In genomic region chr11:77819411-77819920, GRCh38 we compare ENCODE assay signal across 8 cellular contexts. TPM values are rescaled to one million over a fixed set of nuclear protein-coding genes. Genes with fewer than 3 reads are reported as not detected.
DNase-seq lines count a peak whose midpoint lies in the region; ATAC-seq and TF ChIP-seq lines count a peak whose summit lies in the region.

No MANE protein-coding gene starts in this region.

- peaks cover 68% of the 10 kb centered on the region for H3K79me2 ChIP-seq in DOHH2 (ENCODE audit: control insufficient read depth, low read length)
- peaks cover 48% of the 10 kb centered on the region for H3K79me2 ChIP-seq in GM23338 (replicated peaks; ENCODE audit: insufficient read depth)

- peaks cover 13% of the 10 kb centered on the region for H3K27me3 Mint-ChIP-seq in GM23338 (ENCODE audit: insufficient read depth, low read depth, poor library complexity)
- no peaks in the 10 kb centered on the region for H3K27me3 Mint-ChIP-seq in naive thymus-derived CD8-positive, alpha-beta T cell
- H3K27me3 Mint-ChIP-seq in stimulated activated memory B cell treated with anti-CD40 and anti-IgM and Interleukin-4, amounts not matched to agents 10 μg/mL and 1 μg/mL and 100 μg/mL, for 72 hours: no peaks in the 10 kb centered on the region

- peaks cover 5% of the 10 kb centered on the region; the same call in 1 of the 3 replicates for H3K9me3 Mint-ChIP-seq in GM23338
- H3K9me3 Mint-ChIP-seq in naive thymus-derived CD8-positive, alpha-beta T cell: peaks cover 0 to 8% (median 0%) of the 10 kb centered on the region in 9 donors
- peaks cover 3% of the 10 kb centered on the region for H3K9me3 Mint-ChIP-seq in stimulated activated memory B cell treated with anti-CD40 and anti-IgM and Interleukin-4, amounts not matched to agents 10 μg/mL and 1 μg/mL and 100 μg/mL, for 72 hours

- ATAC-seq in GM23338: peak; percentile 45
- ATAC-seq in naive thymus-derived CD8-positive, alpha-beta T cell: peak; percentile 67 to 73
- ATAC-seq in stimulated activated memory B cell treated with anti-CD40 and anti-IgM and Interleukin-4, amounts not matched to agents 10 μg/mL and 1 μg/mL and 100 μg/mL, for 72 hours: peak; percentile 78

- TF ChIP-seq CTCF in DOHH2 (IDR thresholded peaks at IDR 0.05; ENCODE audit: low read depth, low read length, poor library complexity, severe bottlenecking) (no peak), GM23338 (conservative IDR thresholded peaks at IDR 0.05; ENCODE audit: low read depth in 2 of 2) (no peak; a peak in 1 of 4 replicates), fibroblast of mammary gland (conservative IDR thresholded peaks at IDR 0.05; ENCODE audit: control insufficient read depth, insufficient read depth, low read depth, low read length) (no peak)

- H3K4me1 Mint-ChIP-seq in GM23338: peaks cover 14% of the 10 kb centered on the region
- H3K4me1 Mint-ChIP-seq in naive thymus-derived CD8-positive, alpha-beta T cell: peaks cover 24 to 58% (median 50%) of the 10 kb centered on the region in 4 donors
- H3K4me1 Mint-ChIP-seq in stimulated activated memory B cell treated with anti-CD40 and anti-IgM and Interleukin-4, amounts not matched to agents 10 μg/mL and 1 μg/mL and 100 μg/mL, for 72 hours: peaks cover 41% of the 10 kb centered on the region

- H4K20me1 ChIP-seq in DOHH2 (ENCODE audit: control insufficient read depth, insufficient read depth, low read depth, low read length) (peaks cover 12% of the 10 kb centered on the region; the same call in 1 of the 2 replicates), GM23338 (replicated peaks; ENCODE audit: insufficient read depth) (peaks cover 41% of the 10 kb centered on the region)

- peak overlapping the region; percentile 100 for H3K4me3 ChIP-seq in DOHH2 (ENCODE audit: low read length)
- peak overlapping the region; percentile 87 for H3K4me3 ChIP-seq in GM23338
- H3K4me3 ChIP-seq in fibroblast of mammary gland (ENCODE audit: control insufficient read depth, low read depth, low read length): peak overlapping the region; percentile 93

- peaks cover 4% of the 10 kb centered on the region; the same call in 1 of the 2 replicates for H3K9me3 ChIP-seq in DOHH2 (ENCODE audit: control insufficient read depth, insufficient read depth, low read length)

- POLR2A ChIA-PET in naive thymus-derived CD8-positive, alpha-beta T cell (lab: Charles Lee): interaction anchor here (0.6 to 2.3 kb wide), 5 partner anchors 14 to 1375 kb away, joined by 3 to 35 read pairs (median 4); partner anchors contain the start of genes EMSY and INTS4

- peak; percentile 88 for DNase-seq in GM23338 (ENCODE audit: low spot score)
- peak; percentile 77 for DNase-seq in LHCN-M2 (ENCODE audit: low read depth)
- DNase-seq in RKO (ENCODE audit: low spot score): peak; percentile 92
- peak; percentile 59 to 75 for DNase-seq in activated T-helper 1 cell treated with anti-CD3 and anti-CD28 coated beads, Interleukin-2, amount 50 U/mL, for 16 hours (ENCODE audit: low read depth in 1 of 2, low spot score in 1 of 2)
- DNase-seq in fibroblast of mammary gland (ENCODE audit: low read depth): peak; percentile 82
- DNase-seq in naive thymus-derived CD8-positive, alpha-beta T cell: peak; percentile 74 to 92 (median 83)

- peaks cover 47% of the 10 kb centered on the region for H3K36me3 ChIP-seq in DOHH2 (ENCODE audit: control insufficient read depth, low read length)
- H3K36me3 ChIP-seq in GM23338 (ENCODE audit: insufficient read depth): 0 out of 2 replicates have a peak, but pooled peaks cover 5% of the 10 kb centered on the region

- H3K36me3 Mint-ChIP-seq in GM23338 (ENCODE audit: low read depth): peaks cover 15% of the 10 kb centered on the region
- H3K36me3 Mint-ChIP-seq in naive thymus-derived CD8-positive, alpha-beta T cell: peaks cover 4 to 10% (median 5%) of the 10 kb centered on the region in 3 donors
- peaks cover 6% of the 10 kb centered on the region for H3K36me3 Mint-ChIP-seq in stimulated activated memory B cell treated with anti-CD40 and anti-IgM and Interleukin-4, amounts not matched to agents 10 μg/mL and 1 μg/mL and 100 μg/mL, for 72 hours

- H3K27ac ChIP-seq in DOHH2 (ENCODE audit: low read depth, low read length): peak overlapping the region; percentile 87
- H3K27ac ChIP-seq in GM23338 (ENCODE audit: low read depth): peak overlapping the region; percentile 93

- peaks cover 7% of the 10 kb centered on the region; the same call in 1 of the 2 replicates for H3F3A ChIP-seq in DOHH2 (ENCODE audit: control insufficient read depth, insufficient read depth)
- H3F3A ChIP-seq in GM23338 (replicated peaks; ENCODE audit: low read depth): peaks cover 7% of the 10 kb centered on the region

- H3K4me3 Mint-ChIP-seq in GM23338: peak overlapping the region; percentile 96
- H3K4me3 Mint-ChIP-seq in naive thymus-derived CD8-positive, alpha-beta T cell: peak overlapping the region; percentile 87 to 100 (median 98)
- H3K4me3 Mint-ChIP-seq in stimulated activated memory B cell treated with anti-CD40 and anti-IgM and Interleukin-4, amounts not matched to agents 10 μg/mL and 1 μg/mL and 100 μg/mL, for 72 hours: peak overlapping the region; percentile 99

- H3K4me2 ChIP-seq in DOHH2 (ENCODE audit: low read length) (peak overlapping the region; percentile 83), GM23338 (peak overlapping the region; percentile 92)

- no peaks in the 10 kb centered on the region for H3K9me2 ChIP-seq in DOHH2 (replicated peaks; ENCODE audit: control insufficient read depth, low read length)
- H3K9me2 ChIP-seq in GM23338 (ENCODE audit: insufficient read depth): no peaks in the 10 kb centered on the region

- H3K27ac Mint-ChIP-seq in GM23338: peak overlapping the region; percentile 89
- peak overlapping the region; percentile 92 to 99 (median 98) for H3K27ac Mint-ChIP-seq in naive thymus-derived CD8-positive, alpha-beta T cell
- peak overlapping the region; percentile 72 for H3K27ac Mint-ChIP-seq in stimulated activated memory B cell treated with anti-CD40 and anti-IgM and Interleukin-4, amounts not matched to agents 10 μg/mL and 1 μg/mL and 100 μg/mL, for 72 hours

- H2AFZ ChIP-seq in GM23338: no peak overlapping the region

- peaks cover 23% of the 10 kb centered on the region for H3K4me1 ChIP-seq in DOHH2 (ENCODE audit: control insufficient read depth, low read length)
- peaks cover 29% of the 10 kb centered on the region for H3K4me1 ChIP-seq in GM23338 (ENCODE audit: insufficient read depth)

- H3K27me3 ChIP-seq in DOHH2 (ENCODE audit: control insufficient read depth, low read length) (no peaks in the 10 kb centered on the region), GM23338 (ENCODE audit: insufficient read depth) (no peaks in the 10 kb centered on the region)

TF ChIP-seq in GM23338, 12 proteins besides CTCF, POLR2A, EP300 and RAD21:
- TF ChIP-seq ZNF114 (CRISPR knock-in tag; IDR thresholded peaks at IDR 0.05) (no peak), POLR2AphosphoS5 (IDR thresholded peaks at IDR 0.05; ENCODE audit: low read depth) (peak; percentile 52; the same call in 1 of the 2 replicates)

RNA-seq across cellular contexts. Expression of gene RSF1, which starts 1.1 kb away (rescaled TPM):
- 42.4 and 51.2 TPM in 2 replicates for total RNA-seq in GM23338 (2014; rRNA removed; shearing (Covaris generic))
- 164 and 188 TPM in 2 replicates for polyA plus RNA-seq in GM23338 (2016; fragmentation: Nextera tagmentation; extraction: Ambion mirVana)
- total RNA-seq in LHCN-M2 (2014; rRNA removed): 19.5 and 48.9 TPM in 2 replicates
- 13.7 TPM for polyA plus RNA-seq in LHCN-M2 (2012)
- total RNA-seq in naive thymus-derived CD8-positive, alpha-beta T cell: 100 to 1,000 TPM; 107 to 112 TPM
- 10 to 100 TPM; 30.6 to 33.0 (median 32.5) TPM for polyA plus RNA-seq in naive thymus-derived CD8-positive, alpha-beta T cell

RNA-seq across cellular contexts. Expression of gene AAMDC, which starts 1.5 kb away (rescaled TPM):
- total RNA-seq in GM23338 (2014; rRNA removed; shearing (Covaris generic)): 2.3 and 5.3 TPM in 2 replicates
- 39.1 and 50.2 TPM in 2 replicates for polyA plus RNA-seq in GM23338 (2016; fragmentation: Nextera tagmentation; extraction: Ambion mirVana)
- total RNA-seq in LHCN-M2 (2014; rRNA removed): 22.0 and 29.7 TPM in 2 replicates
- polyA plus RNA-seq in LHCN-M2 (2012): 135 TPM
- total RNA-seq in naive thymus-derived CD8-positive, alpha-beta T cell: 1 to 10 TPM; 5.2 to 6.4 TPM
- polyA plus RNA-seq in naive thymus-derived CD8-positive, alpha-beta T cell: 10 to 100 TPM; 18.3 to 31.5 (median 25.0) TPM

Comparison
In these comparisons a context has a peak if more than half of its experiments do, and no peak if none do; other contexts are left out.
1. Peak in every context shown above with its lines: DNase-seq, ATAC-seq, H3K4me3 ChIP-seq and H3K27ac ChIP-seq.